23 cellular contexts compared by ENCODE assay signal in genomic region chr1:182682898-182683501, GRCh38. TPM values are rescaled to one million over a fixed set of nuclear protein-coding genes. Genes with fewer than 3 reads are reported as not detected.
DNase-seq lines count a peak whose midpoint lies in the region; ATAC-seq and TF ChIP-seq lines count a peak whose summit lies in the region.
"Had no signal": no experiment of that assay in that cellular context is flagged by ENCODE, and none has a peak within 500 bp of the region (broad histone marks: within the 10 kb centered on the region; RNA-seq: fewer than 3 reads in every experiment).

No MANE protein-coding gene starts in this region.

- H3K9me3 ChIP-seq in OCI-LY7 (ENCODE audit: low read length) (no peaks in the 10 kb centered on the region), upper lobe of right lung (no peaks in the 10 kb centered on the region)
- H3K9me3 ChIP-seq: A549 had no signal

- H3K4me1 ChIP-seq in OCI-LY7 (ENCODE audit: insufficient read depth, low read length, poor library complexity, severe bottlenecking) = peaks cover 56% of the 10 kb centered on the region
- H3K4me1 ChIP-seq in upper lobe of right lung = no peaks in the 10 kb centered on the region

- no peak overlapping the region for H3K4me3 Mint-ChIP-seq in stimulated activated naive B cell treated with anti-CD40 and anti-IgM and Interleukin-4, amounts not matched to agents 10 μg/mL and 1 μg/mL and 100 μg/mL, for 72 hours
- H3K4me3 Mint-ChIP-seq: CD4-positive, alpha-beta memory T cell; GM23338 had no signal

- H3K27ac ChIP-seq in OCI-LY7 (ENCODE audit: low read depth, low read length, poor library complexity, severe bottlenecking) = no peak overlapping the region
- no peak overlapping the region for H3K27ac ChIP-seq in upper lobe of right lung
- H3K27ac ChIP-seq: A549 had no signal

- ATAC-seq in HG03175 (IDR thresholded peaks at IDR 0.05; ENCODE audit: unreplicated experiment) (peak; percentile 53), upper lobe of right lung (no peak), GM18517 (IDR thresholded peaks at IDR 0.05; ENCODE audit: unreplicated experiment) (no peak), HG03039 (IDR thresholded peaks at IDR 0.05; ENCODE audit: unreplicated experiment) (no peak)
- ATAC-seq in stimulated activated naive B cell treated with anti-CD40 and anti-IgM and Interleukin-4, amounts not matched to agents 10 μg/mL and 1 μg/mL and 100 μg/mL, for 72 hours (replicated peaks) = peak; percentile 55 to 67
- ATAC-seq: A549, GM23338, HCT116 had no signal

- no peaks in the 10 kb centered on the region for H3K27me3 ChIP-seq in upper lobe of right lung

- H3K4me1 Mint-ChIP-seq in stimulated activated naive B cell treated with anti-CD40 and anti-IgM and Interleukin-4, amounts not matched to agents 10 μg/mL and 1 μg/mL and 100 μg/mL, for 72 hours = peaks cover 15 to 18% of the 10 kb centered on the region in 2 donors
- H3K4me1 Mint-ChIP-seq: CD4-positive, alpha-beta memory T cell had no signal

- H3K9me2 ChIP-seq in OCI-LY7 (ENCODE audit: insufficient read depth, low read length) = no peaks in the 10 kb centered on the region

- no peak overlapping the region for H2AFZ ChIP-seq in OCI-LY7 (ENCODE audit: low read length)

- no peaks in the 10 kb centered on the region for H3K9me3 Mint-ChIP-seq in stimulated activated naive B cell treated with anti-CD40 and anti-IgM and Interleukin-4, amounts not matched to agents 10 μg/mL and 1 μg/mL and 100 μg/mL, for 72 hours
- H3K9me3 Mint-ChIP-seq: CD4-positive, alpha-beta memory T cell; GM23338; H9 had no signal

- no peaks in the 10 kb centered on the region for H4K20me1 ChIP-seq in OCI-LY7 (ENCODE audit: insufficient read depth, low read length)

- CTCF ChIA-PET in OCI-LY7 (lab: Charles Lee; ENCODE audit: unreplicated experiment) = interaction anchor here (2.2 kb wide), 1 partner anchor 99 kb away, joined by 7 read pairs; no protein-coding TSS in a partner anchor

- no peaks in the 10 kb centered on the region for H3K36me3 Mint-ChIP-seq in stimulated activated naive B cell treated with anti-CD40 and anti-IgM and Interleukin-4, amounts not matched to agents 10 μg/mL and 1 μg/mL and 100 μg/mL, for 72 hours
- H3K36me3 Mint-ChIP-seq: CD4-positive, alpha-beta memory T cell had no signal

- POLR2A ChIA-PET in OCI-LY7 (lab: Charles Lee) = interaction anchor here (0.6 to 1.4 kb wide), 9 partner anchors 8 to 231 kb away, joined by 3 to 6 read pairs (median 3); no protein-coding TSS in a partner anchor

- H3K36me3 ChIP-seq in OCI-LY7 (ENCODE audit: insufficient read depth, low read length) (no peaks in the 10 kb centered on the region), upper lobe of right lung (no peaks in the 10 kb centered on the region)

- peak overlapping the region; percentile 31 for H3K4me2 ChIP-seq in OCI-LY7 (ENCODE audit: low read length)
- H3K4me2 ChIP-seq: A549 had no signal

- H3K79me2 ChIP-seq in OCI-LY7 (ENCODE audit: insufficient read depth, low read depth, low read length) = no peaks in the 10 kb centered on the region

- DNase-seq in OCI-LY7 (ENCODE audit: low spot score) (no peak), kidney glomerular epithelial cell (lab: John Stamatoyannopoulos, UW) (peak; percentile 18), upper lobe of right lung (no peak)
- no peak for DNase-seq in stimulated activated naive B cell treated with anti-CD40 and anti-IgM and Interleukin-4, amounts not matched to agents 10 μg/mL and 1 μg/mL and 100 μg/mL, for 72 hours
- DNase-seq: 8988T; ACHN; C1 segment of cervical spinal cord; Calu3; CD4-positive, alpha-beta memory T cell; COR-L47; DMS53; DMS79 treated with DMSO at 0.1 percent for 48 hours; GF-D8; H9 had no signal

- H3K27ac Mint-ChIP-seq in stimulated activated naive B cell treated with anti-CD40 and anti-IgM and Interleukin-4, amounts not matched to agents 10 μg/mL and 1 μg/mL and 100 μg/mL, for 72 hours = no peak overlapping the region
- H3K27ac Mint-ChIP-seq: CD4-positive, alpha-beta memory T cell; GM23338; H9 had no signal

- BruUV-seq in OCI-LY7 (replicated peaks; lab: Mats Ljungman, UMichigan) = no TSS peak

- H3K27me3 Mint-ChIP-seq in stimulated activated naive B cell treated with anti-CD40 and anti-IgM and Interleukin-4, amounts not matched to agents 10 μg/mL and 1 μg/mL and 100 μg/mL, for 72 hours = peaks cover 7 to 15% of the 10 kb centered on the region in 2 donors

- H3K4me3 ChIP-seq in OCI-LY7 (ENCODE audit: low read depth, low read length, poor library complexity, severe bottlenecking) (no peak overlapping the region), upper lobe of right lung (no peak overlapping the region)
- H3K4me3 ChIP-seq: A549, GM23338 had no signal

- intact Hi-C loops in OCI-LY7 (cut with micrococcal nuclease; ENCODE audit: unreplicated experiment) (no loop called here), upper lobe of right lung (cut with DNase I) (no loop called here)

- TF ChIP-seq CTCF in OCI-LY7 (conservative IDR thresholded peaks at IDR 0.05; ENCODE audit: low read length) (no peak), upper lobe of right lung (IDR thresholded peaks at IDR 0.05) (no peak)

RNA-seq across cellular contexts. Expression of gene RGS8, which starts 1.4 kb away (rescaled TPM):
- total RNA-seq in OCI-LY7 (2014; rRNA removed; shearing (Covaris generic)) = 0.10 TPM in 1 of 2 replicates, not detected in the other
- total RNA-seq in OCI-LY7 (2022) = 0.31 and 1.2 TPM in 2 replicates
- total RNA-seq in upper lobe of right lung = not detected
- total RNA-seq: Calu3; CD4-positive, alpha-beta memory T cell; Daoy; G401; H4; H9 had no signal

Comparison
In these comparisons a context has a peak if more than half of its experiments do, and no peak if none do; other contexts are left out.
1. ATAC-seq: peak in HG03175 (single experiment) and stimulated activated naive B cell treated with anti-CD40 and anti-IgM and Interleukin-4, amounts not matched to agents 10 μg/mL and 1 μg/mL and 100 μg/mL, for 72 hours (2 of 2); none in upper lobe of right lung (single experiment), GM18517 (single experiment) and HG03039 (single experiment).